8 cellular contexts compared by ENCODE assay signal in genomic region chrX:132612990-132613564, GRCh38.
DNase-seq lines count a peak whose midpoint lies in the region; ATAC-seq and TF ChIP-seq lines count a peak whose summit lies in the region.

No MANE protein-coding gene starts in this region.

- no peak overlapping the region for H3K18ac ChIP-seq in mesendoderm (ENCODE audit: low read length)

- H3K4ac ChIP-seq in mesendoderm (ENCODE audit: low read depth, low read length): no peak overlapping the region

- H3K4me3 Mint-ChIP-seq in activated B cell treated with CpG ODN at 0.5 μM for 24 hours (no peak overlapping the region), type B pancreatic cell (no peak overlapping the region)

- no peaks in the 10 kb centered on the region for H3K9me3 Mint-ChIP-seq in activated B cell treated with CpG ODN at 0.5 μM for 24 hours
- H3K9me3 Mint-ChIP-seq in type B pancreatic cell: no peaks in the 10 kb centered on the region

- no peaks in the 10 kb centered on the region for H3K27me3 Mint-ChIP-seq in activated B cell treated with CpG ODN at 0.5 μM for 24 hours
- no peaks in the 10 kb centered on the region for H3K27me3 Mint-ChIP-seq in type B pancreatic cell

- DNase-seq in AG09319 (ENCODE audit: extremely low read depth, low read depth) (no peak), NCI-H1436 (lab: John Stamatoyannopoulos, UW) (peak; percentile 62), activated B cell treated with CpG ODN at 0.5 μM for 24 hours (peak; percentile 14), dermis microvascular lymphatic vessel endothelial cell (ENCODE audit: low read depth in 2 of 2) (peak; percentile 12 to 31), mesendoderm (peak; percentile 33), type B pancreatic cell (ENCODE audit: extremely low spot score, unreplicated experiment) (no peak)

- H4K8ac ChIP-seq in mesendoderm (ENCODE audit: low read depth, low read length): no peak overlapping the region

- no peak overlapping the region for H3K27ac Mint-ChIP-seq in activated B cell treated with CpG ODN at 0.5 μM for 24 hours
- no peak overlapping the region for H3K27ac Mint-ChIP-seq in type B pancreatic cell

- H3K9ac ChIP-seq in mesendoderm (ENCODE audit: low read length): no peak overlapping the region

- H3K4me3 ChIP-seq in mesendoderm (ENCODE audit: low read length): no peak overlapping the region

- H3K4me1 ChIP-seq in mesendoderm (ENCODE audit: control insufficient read depth, low read depth, low read length): no peaks in the 10 kb centered on the region

- H3K27me3 ChIP-seq in mesendoderm (ENCODE audit: insufficient read depth, low read length, poor library complexity): no peaks in the 10 kb centered on the region

- POLR2A ChIA-PET in activated B cell treated with CpG ODN at 0.5 μM for 24 hours (lab: Charles Lee): no interaction called here

- no peak overlapping the region for H3K4me2 ChIP-seq in mesendoderm (ENCODE audit: low read length)

- no peak overlapping the region for H2BK120ac ChIP-seq in mesendoderm (ENCODE audit: low read depth, low read length)

- H3K36me3 ChIP-seq in mesendoderm (ENCODE audit: control insufficient read depth, insufficient read depth, low read length): no peaks in the 10 kb centered on the region

- CTCF ChIA-PET in activated B cell treated with CpG ODN at 0.5 μM for 24 hours (lab: Charles Lee): interaction anchor here (0.9 to 5.3 kb wide), 6 partner anchors 9 to 521 kb away, joined by 3 to 63 read pairs (median 5); partner anchors contain the start of gene RAP2C

- ATAC-seq in GM18517 (IDR thresholded peaks at IDR 0.05; ENCODE audit: unreplicated experiment) (peak; percentile 51), activated B cell treated with CpG ODN at 0.5 μM for 24 hours (ENCODE audit: low read depth) (peak; percentile 40), HG03378 (IDR thresholded peaks at IDR 0.05; ENCODE audit: unreplicated experiment) (no peak)

- H3K23ac ChIP-seq in mesendoderm (ENCODE audit: low read length): no peak overlapping the region

- H4K5ac ChIP-seq in mesendoderm (ENCODE audit: low read length): no peak overlapping the region

- no peak overlapping the region for H2AK5ac ChIP-seq in mesendoderm (ENCODE audit: low read length)

- no peak overlapping the region for H2BK5ac ChIP-seq in mesendoderm (ENCODE audit: low read length)

- intact Hi-C loops in activated B cell treated with CpG ODN at 0.5 μM for 24 hours (cut with micrococcal nuclease): loop anchor here (1.0 kb wide), 2 partner anchors 122 to 521 kb away; no protein-coding TSS in a partner anchor

- H3K79me1 ChIP-seq in mesendoderm (ENCODE audit: low read length): no peaks in the 10 kb centered on the region

- H3K27ac ChIP-seq in mesendoderm (ENCODE audit: low read depth, low read length): no peak overlapping the region

- H3K4me1 Mint-ChIP-seq in activated B cell treated with CpG ODN at 0.5 μM for 24 hours: no peaks in the 10 kb centered on the region
- peaks cover 8% of the 10 kb centered on the region for H3K4me1 Mint-ChIP-seq in type B pancreatic cell (ENCODE audit: unreplicated experiment)

- no peak overlapping the region for H2BK15ac ChIP-seq in mesendoderm (replicated peaks; ENCODE audit: low read depth)

- peak; percentile 68 for TF ChIP-seq CTCF in AG09319 (IDR thresholded peaks at IDR 0.05; ENCODE audit: low read depth, low read length)
- no peak for TF ChIP-seq CTCF in activated B cell treated with CpG ODN at 0.5 μM for 24 hours (IDR thresholded peaks at IDR 0.05)
- TF ChIP-seq CTCF in type B pancreatic cell (conservative IDR thresholded peaks at IDR 0.05): peak; percentile 85

- no peak overlapping the region for H3K56ac ChIP-seq in mesendoderm (ENCODE audit: low read length)

- no peaks in the 10 kb centered on the region for H3K79me2 ChIP-seq in mesendoderm (ENCODE audit: control insufficient read depth, insufficient read depth, low read length)

- H3K36me3 Mint-ChIP-seq in activated B cell treated with CpG ODN at 0.5 μM for 24 hours (ENCODE audit: low read depth): no peaks in the 10 kb centered on the region
- H3K36me3 Mint-ChIP-seq in type B pancreatic cell: no peaks in the 10 kb centered on the region

- WGBS in mesendoderm (ENCODE audit: extremely low coverage, insufficient coverage, low lambda C conversion rate): no CpG with 5 or more reads among the region's 7 CpGs

Comparison
In these comparisons a context has a peak if more than half of its experiments do, and no peak if none do; other contexts are left out.
1. DNase-seq: peak in NCI-H1436 (single experiment), activated B cell treated with CpG ODN at 0.5 μM for 24 hours (single experiment), dermis microvascular lymphatic vessel endothelial cell (2 of 2) and mesendoderm (single experiment); none in AG09319 (single experiment) and type B pancreatic cell (single experiment).